In the genomic region with DNA sequence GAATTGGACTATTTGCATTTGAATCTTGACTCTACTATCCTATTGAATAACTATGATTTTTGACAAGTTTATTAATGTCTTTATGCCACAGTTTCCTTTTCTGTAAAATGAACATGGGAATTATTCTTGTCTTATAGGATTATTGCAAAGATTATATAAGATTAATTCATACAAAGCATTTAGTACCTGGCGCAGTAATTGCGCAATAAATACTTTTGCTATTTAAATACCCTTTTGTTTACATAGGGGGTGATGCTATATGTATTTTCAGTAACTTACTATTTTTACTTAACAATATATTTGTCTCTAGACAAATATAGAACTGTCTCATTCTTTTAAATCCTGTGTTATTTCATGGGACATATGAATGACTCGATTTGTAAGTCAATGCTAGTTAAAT, we compare ENCODE assay signal across 25 cellular contexts. TPM values are rescaled to one million over a fixed set of nuclear protein-coding genes. Genes with fewer than 3 reads are reported as not detected.
A peak's percentile ranks its signal among the peaks of the same experiment; 100 is the strongest.
DNase-seq lines count a peak whose midpoint lies in the region; ATAC-seq, FAIRE-seq and TF ChIP-seq lines count a peak whose summit lies in the region.
"Had no signal": no experiment of that assay in that cellular context is flagged by ENCODE, and none has a peak within 500 bp of the region (broad histone marks: within the 10 kb centered on the region; RNA-seq: fewer than 3 reads in every experiment).

No MANE protein-coding gene starts in this region.

- in situ Hi-C loops in HepG2 (cut with HindIII; ENCODE audit: extremely low pct_ligation_motif_present, low pct_unique_long_range_greater_than_20kb), result no loop called here

- H3K36me3 ChIP-seq in HepG2 (replicated peaks in 1 of 2; ENCODE audit: control insufficient read depth in 1 of 2, insufficient read depth in 2 of 2, low read length in 2 of 2) (peaks cover 0 to 39% of the 10 kb centered on the region in 2 experiments; a peak in 3 of 5 replicates), right lobe of liver (peaks cover 0 to 56% (median 14%) of the 10 kb centered on the region in 4 donors), Loucy (ENCODE audit: insufficient read depth, low read length) (no peaks in the 10 kb centered on the region), H1 (ENCODE audit: control insufficient read depth in 2 of 4, insufficient read depth in 4 of 4, low read length in 3 of 4) (peaks cover 0 to 57% (median 23%) of the 10 kb centered on the region in 4 experiments; a peak in 7 of 8 replicates)

- H3K4me2 ChIP-seq in HepG2 (ENCODE audit: low read depth, low read length) (no peak overlapping the region), Loucy (ENCODE audit: low read depth, low read length, poor library complexity, severe bottlenecking) (peak overlapping the region; percentile 92), H1 (ENCODE audit: insufficient read depth in 1 of 2, low read depth in 2 of 2, low read length in 2 of 2) (no peak overlapping the region)
- H3K4me2 ChIP-seq: BLaER1 treated with 17β-estradiol and CSF1 and Interleukin-3, amounts not matched to agents 10 nM and 100 nM had no signal

- no peak overlapping the region for H3K18ac ChIP-seq in H1 (ENCODE audit: extremely low read depth, low read length)

- peaks cover 41% of the 10 kb centered on the region for H3K4me1 ChIP-seq in HepG2 (ENCODE audit: insufficient read depth, low read length)
- peaks cover 0 to 33% (median 16%) of the 10 kb centered on the region in 4 donors for H3K4me1 ChIP-seq in right lobe of liver
- peaks cover 45% of the 10 kb centered on the region for H3K4me1 ChIP-seq in Loucy (ENCODE audit: insufficient read depth, low read length, poor library complexity, severe bottlenecking)
- H3K4me1 ChIP-seq in H1 (replicated peaks in 1 of 4; ENCODE audit: control insufficient read depth in 3 of 4, insufficient read depth in 4 of 4, low read length in 3 of 4), result no peaks in the 10 kb centered on the region; a peak in 1 of 7 replicates
- H3K4me1 ChIP-seq: BE2C had no signal

- no peak overlapping the region for H4K5ac ChIP-seq in H1 (ENCODE audit: insufficient read length, low read depth, low read length)

- H3K23me2 ChIP-seq in H1 (ENCODE audit: low read depth, low read length), result peaks cover 3% of the 10 kb centered on the region

- TF ChIP-seq CTCF in HepG2 (CRISPR knock-in tag; IDR thresholded peaks at IDR 0.05) (no peak), right lobe of liver (IDR thresholded peaks at IDR 0.05) (no peak), Loucy (conservative IDR thresholded peaks at IDR 0.05; ENCODE audit: low read length) (no peak), H1 (IDR thresholded peaks at IDR 0.05; ENCODE audit: control extremely low read depth in 1 of 3, insufficient read depth in 1 of 3, low read depth in 1 of 3, low read length in 3 of 3) (no peak), coronary artery (IDR thresholded peaks at IDR 0.05) (no peak)

- TF ChIP-seq POLR2A in HepG2 (IDR thresholded peaks at IDR 0.05; ENCODE audit: insufficient read depth in 1 of 2, low read depth in 2 of 2, low read length in 2 of 2), result no peak
- TF ChIP-seq POLR2A in right lobe of liver (IDR thresholded peaks at IDR 0.05), result no peak
- TF ChIP-seq POLR2A in H1 (IDR thresholded peaks at IDR 0.05; ENCODE audit: control extremely low read depth in 1 of 2, low read depth in 2 of 2, low read length in 2 of 2), result no peak

- POLR2A ChIA-PET in HepG2 (lab: Yijun Ruan, JAX), result no interaction called here
- POLR2A ChIA-PET in H1 (lab: Charles Lee; ENCODE audit: partially characterized antibody), result no interaction called here

- H2BK5ac ChIP-seq in H1 (ENCODE audit: low read depth, low read length), result no peak overlapping the region

- no peak overlapping the region for H3K4me3 ChIP-seq in HepG2 (replicated peaks in 1 of 3; ENCODE audit: insufficient read depth in 1 of 3, low read depth in 2 of 3, low read length in 3 of 3)
- no peak overlapping the region for H3K4me3 ChIP-seq in right lobe of liver
- H3K4me3 ChIP-seq in Loucy (ENCODE audit: low read length, poor library complexity, severe bottlenecking), result peak overlapping the region; percentile 41
- no peak overlapping the region for H3K4me3 ChIP-seq in H1 (ENCODE audit: extremely low read depth in 1 of 4, insufficient read depth in 2 of 4, low read depth in 3 of 4, low read length in 4 of 4)
- no peak overlapping the region for H3K4me3 ChIP-seq in coronary artery
- H3K4me3 ChIP-seq: BLaER1 treated with 17β-estradiol and CSF1 and Interleukin-3, amounts not matched to agents 10 nM and 100 nM had no signal

- no peak for TF ChIP-seq EP300 in HepG2 (IDR thresholded peaks at IDR 0.05; ENCODE audit: low read depth in 2 of 2, low read length in 2 of 2)
- no peak for TF ChIP-seq EP300 in HepG2 (CRISPR knock-in tag; IDR thresholded peaks at IDR 0.05; ENCODE audit: borderline replicate concordance)
- TF ChIP-seq EP300 in H1 (IDR thresholded peaks at IDR 0.05; ENCODE audit: borderline replicate concordance in 1 of 2, low read depth in 2 of 2, low read length in 2 of 2), result no peak

- H4K20me1 ChIP-seq in HepG2 (ENCODE audit: insufficient read depth, low read length) (0 out of 2 replicates have a peak, but pooled peaks cover 4% of the 10 kb centered on the region), Loucy (ENCODE audit: insufficient read depth, low read length, poor library complexity, severe bottlenecking) (peaks cover 24% of the 10 kb centered on the region), H1 (replicated peaks in 1 of 2; ENCODE audit: control insufficient read depth in 1 of 2, insufficient read depth in 2 of 2, low read length in 2 of 2) (peaks cover 2% of the 10 kb centered on the region in 2 experiments)

- no peak overlapping the region for H3K4ac ChIP-seq in H1 (replicated peaks; ENCODE audit: insufficient read length, low read depth, low read length)

- no peak for ATAC-seq in HepG2
- ATAC-seq in right lobe of liver, result no peak
- no peak for ATAC-seq in HG03108 (IDR thresholded peaks at IDR 0.05; ENCODE audit: unreplicated experiment)
- ATAC-seq in HG03039 (IDR thresholded peaks at IDR 0.05; ENCODE audit: unreplicated experiment), result no peak

- H3K9ac ChIP-seq in HepG2 (ENCODE audit: insufficient read depth, low read depth, low read length) (no peak overlapping the region), Loucy (ENCODE audit: low read depth, low read length, poor library complexity, severe bottlenecking) (no peak overlapping the region), H1 (replicated peaks in 1 of 4; ENCODE audit: extremely low read depth in 1 of 4, low read depth in 3 of 4, low read length in 3 of 4) (no peak overlapping the region)
- H3K9ac ChIP-seq: BLaER1 treated with 17β-estradiol and CSF1 and Interleukin-3, amounts not matched to agents 10 nM and 100 nM had no signal

- TF ChIP-seq RAD21 in HepG2 (CRISPR knock-in tag; IDR thresholded peaks at IDR 0.05) (no peak), H1 (IDR thresholded peaks at IDR 0.05 in 1 of 2, conservative IDR thresholded peaks at IDR 0.05 in 1 of 2; ENCODE audit: low read depth in 2 of 2, low read length in 2 of 2) (no peak)

- H3K27ac ChIP-seq in HepG2 (ENCODE audit: extremely low read length, insufficient read depth, low read length) (no peak overlapping the region), right lobe of liver (no peak overlapping the region), H1 (ENCODE audit: low read depth, low read length) (no peak overlapping the region), coronary artery (no peak overlapping the region)
- H3K27ac ChIP-seq: 22Rv1; BLaER1 treated with 17β-estradiol and CSF1 and Interleukin-3, amounts not matched to agents 10 nM and 100 nM had no signal

- H2AFZ ChIP-seq in HepG2 (ENCODE audit: low read length) (no peak overlapping the region), Loucy (ENCODE audit: low read length) (no peak overlapping the region), H1 (ENCODE audit: low read length) (no peak overlapping the region)

- CTCF ChIA-PET in HepG2 (lab: Yijun Ruan, JAX; ENCODE audit: low intra/inter-chr PET ratio, low total read pairs), result no interaction called here
- CTCF ChIA-PET in H1 (lab: Charles Lee; ENCODE audit: partially characterized antibody), result no interaction called here

- H2BK15ac ChIP-seq in H1 (ENCODE audit: low read length), result no peak overlapping the region

- DNase-seq in HepG2 (ENCODE audit: low spot score), result no peak
- no peak for DNase-seq in right lobe of liver
- no peak for DNase-seq in H1 (ENCODE audit: low read depth in 1 of 2, low spot score in 2 of 2)
- no peak for DNase-seq in COLO829 (ENCODE audit: low spot score)
- DNase-seq in coronary artery (ENCODE audit: low spot score), result no peak
- DNase-seq: ACHN; AML-193; BE2C; Calu3; CD4-positive, alpha-beta T cell; CD8-positive, alpha-beta memory T cell; COR-L47; DMS53; DMS79 treated with DMSO at 0.1 percent for 48 hours; GF-D8; GOT3; H7; HCEC 1CT had no signal

- no peak overlapping the region for H3K14ac ChIP-seq in H1 (ENCODE audit: insufficient read length)

- no peak overlapping the region for H2BK12ac ChIP-seq in H1 (ENCODE audit: low read depth, low read length)

- H4K91ac ChIP-seq in H1 (replicated peaks; ENCODE audit: insufficient read length, low read length), result no peak overlapping the region

- BruUV-seq in HepG2 (replicated peaks; lab: Mats Ljungman, UMichigan), result no TSS peak

- WGBS in HepG2 (ENCODE audit: low lambda C conversion rate), result 96% methylated on average over 3 of the region's 3 CpGs
- WGBS in right lobe of liver (ENCODE audit: insufficient coverage, low coverage, low lambda C conversion rate, missing lambda C conversion rate), result 96% methylated on average over 3 of the region's 3 CpGs
- 95% methylated on average over 3 of the region's 3 CpGs; no CpG with 5 or more reads in 1 of the 2 experiments for WGBS in H1 (ENCODE audit: extremely low coverage in 1 of 2, insufficient coverage in 1 of 2, insufficient read length in 1 of 2, insufficient replicate concordance in 2 of 2, low coverage in 1 of 2, low lambda C conversion rate in 2 of 2, missing lambda C conversion rate in 1 of 2), 2 experiments

- no peak overlapping the region for H3K23ac ChIP-seq in H1 (ENCODE audit: insufficient read length)

- H3K27me3 ChIP-seq in HepG2 (ENCODE audit: control insufficient read depth in 1 of 2, insufficient read depth in 2 of 2, low read length in 2 of 2) (no peaks in the 10 kb centered on the region), right lobe of liver (no peaks in the 10 kb centered on the region), Loucy (ENCODE audit: insufficient read depth, low read length, poor library complexity, severe bottlenecking) (peaks cover 2% of the 10 kb centered on the region), H1 (replicated peaks in 1 of 4; ENCODE audit: control insufficient read depth in 3 of 4, extremely low read depth in 1 of 4, insufficient read depth in 3 of 4, low read length in 3 of 4) (no peaks in the 10 kb centered on the region)
- H3K27me3 ChIP-seq: BE2C; BLaER1 treated with 17β-estradiol and CSF1 and Interleukin-3, amounts not matched to agents 10 nM and 100 nM had no signal

- no peak overlapping the region for H4K8ac ChIP-seq in H1 (ENCODE audit: extremely low read depth, insufficient read depth, low read length)

- H3K56ac ChIP-seq in H1 (replicated peaks; ENCODE audit: insufficient read length, low read depth, low read length), result no peak overlapping the region

- no peaks in the 10 kb centered on the region for H3K9me2 ChIP-seq in Loucy (replicated peaks; ENCODE audit: low read depth, low read length)

- no peak overlapping the region for H2AK5ac ChIP-seq in H1 (ENCODE audit: low read depth, low read length)

- H3F3A ChIP-seq in Loucy (ENCODE audit: low read depth), result no peaks in the 10 kb centered on the region

- H3K79me2 ChIP-seq in HepG2 (ENCODE audit: insufficient read depth, low read length) (peaks cover 44% of the 10 kb centered on the region), Loucy (ENCODE audit: insufficient read depth, low read length) (peaks cover 29% of the 10 kb centered on the region), H1 (ENCODE audit: control insufficient read depth in 1 of 2, insufficient read depth in 2 of 2, low read length in 2 of 2) (peaks cover 0 to 30% of the 10 kb centered on the region in 2 experiments; a peak in 2 of 4 replicates)

- FAIRE-seq in HepG2 (lab: Jason Lieb, UNC), result no peak
- FAIRE-seq in H1 (lab: Jason Lieb, UNC), result no peak
- FAIRE-seq: GM12891, GM18507 had no signal

- H2BK20ac ChIP-seq in H1 (ENCODE audit: low read length), result no peak overlapping the region

- H3K79me1 ChIP-seq in H1 (ENCODE audit: low read depth, low read length), result no peaks in the 10 kb centered on the region

- no peak overlapping the region for H2BK120ac ChIP-seq in H1 (replicated peaks; ENCODE audit: low read depth, low read length)

- no peaks in the 10 kb centered on the region for H3K9me3 ChIP-seq in HepG2 (ENCODE audit: low read length)
- H3K9me3 ChIP-seq in right lobe of liver, result no peaks in the 10 kb centered on the region
- H3K9me3 ChIP-seq in Loucy (ENCODE audit: insufficient read depth, low read depth, low read length), result no peaks in the 10 kb centered on the region
- H3K9me3 ChIP-seq in H1 (ENCODE audit: insufficient read depth in 2 of 2, low read depth in 1 of 2, low read length in 1 of 2), result no peaks in the 10 kb centered on the region
- H3K9me3 ChIP-seq: BE2C; BLaER1 treated with 17β-estradiol and CSF1 and Interleukin-3, amounts not matched to agents 10 nM and 100 nM had no signal

- intact Hi-C loops in HepG2 (cut with micrococcal nuclease; ENCODE audit: unreplicated experiment), result no loop called here
- intact Hi-C loops in right lobe of liver (cut with DNase I), result no loop called here

RNA-seq across cellular contexts. Expression of a gene that starts 5.3 kb away (rescaled TPM):
- total RNA-seq in HepG2 (2016; rRNA removed; fragmentation: Illumina TruSeq; extraction: Trizol) (28.0 and 53.7 TPM in 2 replicates), right lobe of liver (10 to 100 TPM; 14.4 to 28.2 (median 25.0) TPM)
- 3.9 and 4.8 TPM in 2 replicates for total RNA-seq in HepG2 (2016; cell fraction: cytosol; rRNA removed; fragmentation: Illumina TruSeq; extraction: Trizol; ENCODE audit: low read depth)
- total RNA-seq in HepG2 (2016; cell fraction: insoluble cytoplasmic fraction; rRNA removed; fragmentation: Illumina TruSeq; extraction: Trizol), result 24.9 and 55.2 TPM in 2 replicates
- 7.7 and 10.4 TPM in 2 replicates for total RNA-seq in HepG2 (2016; cell fraction: membrane; rRNA removed; fragmentation: Illumina TruSeq; extraction: Trizol)
- 52.9 and 65.7 TPM in 2 replicates for total RNA-seq in HepG2 (2016; cell fraction: nucleus; rRNA removed; fragmentation: Illumina TruSeq; extraction: Trizol)
- polyA plus RNA-seq in HepG2 (2011; rRNA removed) (18.4 and 19.2 TPM in 2 replicates), H1 (2011; rRNA removed) (13.6 and 14.5 TPM in 2 replicates)
- 9.0 and 10.4 TPM in 2 replicates for polyA plus RNA-seq in HepG2 (2011; cell fraction: cytosol; rRNA removed)
- 9.9 and 11.4 TPM in 2 replicates for polyA plus RNA-seq in HepG2 (2011; cell fraction: nucleus; rRNA removed)
- 25.8 and 38.1 TPM in 2 replicates for polyA plus RNA-seq in HepG2 (2012)
- 2.4 TPM in 2 replicates for polyA plus RNA-seq in HepG2 (2016; cell fraction: cytosol; fragmentation: Illumina TruSeq; extraction: Trizol; ENCODE audit: low read depth)
- 23.4 and 25.5 TPM in 2 replicates for polyA plus RNA-seq in HepG2 (2016; cell fraction: insoluble cytoplasmic fraction; fragmentation: Illumina TruSeq; extraction: Trizol; ENCODE audit: low read depth)
- 4.2 and 5.6 TPM in 2 replicates for polyA plus RNA-seq in HepG2 (2016; cell fraction: membrane; fragmentation: Illumina TruSeq; extraction: Trizol; ENCODE audit: low read depth)
- 70.3 and 77.7 TPM in 2 replicates for polyA plus RNA-seq in HepG2 (2016; cell fraction: nucleus; fragmentation: Illumina TruSeq; extraction: Trizol; ENCODE audit: insufficient read depth, low read depth)
- 6.3 and 28.3 TPM in 2 replicates for polyA minus RNA-seq in HepG2 (2011; rRNA and poly(A)+ RNA removed; ENCODE audit: low replicate concordance)
- polyA minus RNA-seq in HepG2 (2011; cell fraction: cytosol; rRNA and poly(A)+ RNA removed), result 16.9 and 17.9 TPM in 2 replicates
- polyA minus RNA-seq in HepG2 (2011; cell fraction: nucleus; rRNA and poly(A)+ RNA removed), result 13.6 and 15.2 TPM in 2 replicates
- 26.1 and 27.2 TPM in 2 replicates for total RNA-seq in H1 (2021; fragmentation: NEBNext Ultra II Directional; extraction: Animal tissue kit (Norgen Biotek cat#: 25700))
- 12.0 TPM for polyA plus RNA-seq in H1 (2011; cell fraction: cytosol; rRNA removed)
- 10.5 TPM for polyA plus RNA-seq in H1 (2011; cell fraction: nucleus; rRNA removed)
- polyA plus RNA-seq in H1 (2012, experiment 1 of 2), result 15.1 to 20.2 TPM (median 16.6 TPM) in 4 replicates
- polyA plus RNA-seq in H1 (2012, experiment 2 of 2), result 4.4 TPM
- polyA plus RNA-seq in H1 (2013, experiment 1 of 2), result 33.9 TPM
- 38.0 TPM for polyA plus RNA-seq in H1 (2013, experiment 2 of 2)
- 6.5 and 9.3 TPM in 2 replicates for polyA minus RNA-seq in H1 (2011; rRNA and poly(A)+ RNA removed)
- polyA minus RNA-seq in H1 (2011; cell fraction: cytosol; rRNA and poly(A)+ RNA removed), result 11.6 TPM
- polyA minus RNA-seq in H1 (2011; cell fraction: nucleus; rRNA and poly(A)+ RNA removed), result 18.9 TPM
